In genomic region chr18:80171190-80171872, GRCh38 we compare ENCODE assay signal across 8 cellular contexts.
DNase-seq lines count a peak whose midpoint lies in the region; FAIRE-seq and TF ChIP-seq lines count a peak whose summit lies in the region.

No MANE protein-coding gene starts in this region.

- in situ Hi-C loops in GM23248 (cut with MboI), result no loop called here

- H4K20me1 ChIP-seq in GM23248 (ENCODE audit: insufficient read depth), result no peaks in the 10 kb centered on the region

- no peaks in the 10 kb centered on the region for H3K36me3 ChIP-seq in GM23248 (ENCODE audit: low read depth)
- no peaks in the 10 kb centered on the region; the same call in 1 of the 2 replicates for H3K36me3 ChIP-seq in WERI-Rb-1
- no peaks in the 10 kb centered on the region for H3K36me3 ChIP-seq in testis (ENCODE audit: low read depth, missing control alignments)

- no peaks in the 10 kb centered on the region for H3K9me3 ChIP-seq in GM23248 (ENCODE audit: low read depth)
- no peaks in the 10 kb centered on the region for H3K9me3 ChIP-seq in WERI-Rb-1 (ENCODE audit: severe bottlenecking)
- H3K9me3 ChIP-seq in testis, result no peaks in the 10 kb centered on the region

- H3K4me3 ChIP-seq in AG04449 (ENCODE audit: low read depth, low read length) (no peak overlapping the region), GM23248 (peak overlapping the region; percentile 55), WERI-Rb-1 (ENCODE audit: low read depth, low read length) (no peak overlapping the region), testis (peak overlapping the region in 1 of 2 donors; percentile 1)

- peak; percentile 16 for DNase-seq in AG04449 (ENCODE audit: low read depth, low spot score)
- peak; percentile 65 for DNase-seq in GM23248
- peak; percentile 76 for DNase-seq in WERI-Rb-1
- peak; percentile 11 for DNase-seq in effector CD8-positive, alpha-beta T cell (lab: John Stamatoyannopoulos, UW)
- DNase-seq in mucosa of gallbladder (ENCODE audit: low spot score), result peak; percentile 47
- DNase-seq in testis, result peak; percentile 83
- DNase-seq in HTR-8/SVneo (ENCODE audit: insufficient read length, low spot score), result no peak
- no peak for DNase-seq in NCI-H2227 treated with DMSO at 0.1 percent for 48 hours (lab: John Stamatoyannopoulos, UW)

- H3K79me2 ChIP-seq in GM23248 (ENCODE audit: insufficient read depth), result no peaks in the 10 kb centered on the region

- POLR2A ChIA-PET in AG04449 (lab: Yijun Ruan, JAX), result no interaction called here

- H3K27me3 ChIP-seq in GM23248 (replicated peaks; ENCODE audit: insufficient read depth) (no peaks in the 10 kb centered on the region; the same call in 1 of the 2 replicates), WERI-Rb-1 (ENCODE audit: insufficient read depth, low read depth, severe bottlenecking) (no peaks in the 10 kb centered on the region), testis (no peaks in the 10 kb centered on the region)

- peak overlapping the region; percentile 66 for H2AFZ ChIP-seq in GM23248

- TF ChIP-seq POLR2A in testis (IDR thresholded peaks at IDR 0.05), result no peak

- FAIRE-seq in HTR-8/SVneo (lab: Jason Lieb, UNC), result no peak

- H3K4me2 ChIP-seq in GM23248 (ENCODE audit: unreplicated experiment), result peak overlapping the region; percentile 47

- H3K27ac ChIP-seq in GM23248, result no peak overlapping the region
- no peak overlapping the region for H3K27ac ChIP-seq in WERI-Rb-1
- no peak overlapping the region for H3K27ac ChIP-seq in testis

- peaks cover 6% of the 10 kb centered on the region; the same call in 1 of the 2 replicates for H3K4me1 ChIP-seq in GM23248 (ENCODE audit: insufficient read depth)
- no peaks in the 10 kb centered on the region for H3K4me1 ChIP-seq in testis

- TF ChIP-seq CTCF in AG04449 (IDR thresholded peaks at IDR 0.05; ENCODE audit: insufficient read depth, low read length, missing control alignments) (peak; percentile 74), WERI-Rb-1 (IDR thresholded peaks at IDR 0.05; ENCODE audit: low read depth, low read length) (peak; percentile 93), testis (IDR thresholded peaks at IDR 0.05) (peak; percentile 65 to 91 (median 78))

- CTCF ChIA-PET in AG04449 (lab: Yijun Ruan, JAX), result interaction anchor here (1.0 to 11.5 kb wide), 10 partner anchors 11 to 90 kb away, joined by 3 to 133 read pairs (median 3); no protein-coding TSS in a partner anchor

- WGBS in GM23248 (ENCODE audit: low coverage in 1 of 2, low lambda C conversion rate in 2 of 2, missing lambda C conversion rate in 2 of 2), 2 experiments, result 24 to 28% methylated on average over 22 of the region's 22 CpGs
- 16 to 22% methylated on average over 18 to 22 of the region's 22 CpGs for WGBS in testis, 2 donors

- H3K9me2 ChIP-seq in GM23248 (ENCODE audit: insufficient read depth), result no peaks in the 10 kb centered on the region

- no peaks in the 10 kb centered on the region for H3F3A ChIP-seq in GM23248 (ENCODE audit: insufficient read depth)

- peak overlapping the region; percentile 32; the same call in 1 of the 2 replicates for H3K9ac ChIP-seq in GM23248

- intact Hi-C loops in testis (cut with DNase I; ENCODE audit: low total_unique reads), result no loop called here

Comparison
In these comparisons a context has a peak if more than half of its experiments do, and no peak if none do; other contexts are left out.
1. DNase-seq: peak in AG04449 (single experiment), GM23248 (single experiment), WERI-Rb-1 (single experiment), effector CD8-positive, alpha-beta T cell (single experiment), mucosa of gallbladder (single experiment) and testis (single experiment); none in HTR-8/SVneo (single experiment) and NCI-H2227 treated with DMSO at 0.1 percent for 48 hours (single experiment).
2. Peak in every context shown above with its lines, with median percentiles within 50 percentile points of each other: CTCF ChIP-seq.